2 cellular contexts compared by ENCODE assay signal in the genomic region with DNA sequence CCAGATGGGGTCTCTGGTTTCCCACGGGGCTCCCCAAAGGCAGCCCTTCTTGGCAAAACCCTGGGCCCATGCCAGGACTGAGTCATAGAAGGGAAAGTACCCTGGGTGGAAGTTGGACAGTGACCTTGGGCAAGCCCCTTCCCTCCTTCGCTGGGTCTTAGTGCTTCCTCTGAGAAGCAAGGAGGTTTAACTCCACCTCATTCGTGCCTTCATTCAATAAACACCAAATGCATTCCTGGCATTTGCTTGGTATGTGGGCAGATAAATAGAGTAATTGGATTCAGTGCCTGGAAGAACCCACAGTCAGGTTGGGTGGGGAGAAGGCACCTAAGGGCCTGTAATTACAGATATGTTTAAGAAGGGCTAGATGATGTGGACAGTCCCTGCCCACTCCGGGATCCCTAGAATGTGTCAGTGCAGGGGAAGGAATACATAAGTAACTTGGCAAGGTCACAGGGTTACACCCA.
TF ChIP-seq lines count a peak whose summit lies in the region.

No MANE protein-coding gene starts in this region.

TF ChIP-seq in H1, 55 proteins besides CTCF, POLR2A, EP300 and RAD21 (continued from another document):
- TF ChIP-seq TAF7 (optimal IDR thresholded peaks at IDR 0.05; ENCODE audit: borderline replicate concordance, low read depth, low read length) = no peak
- no peak for TF ChIP-seq CHD2 (IDR thresholded peaks at IDR 0.05; ENCODE audit: low read length)
- TF ChIP-seq KDM1A (IDR thresholded peaks at IDR 0.05; ENCODE audit: borderline replicate concordance, low read length) = no peak
- TF ChIP-seq RNF2 (IDR thresholded peaks at IDR 0.05; ENCODE audit: borderline replicate concordance, low read depth, low read length, missing control alignments, poor library complexity, severe bottlenecking) = no peak
- no peak for TF ChIP-seq KDM5A (IDR thresholded peaks at IDR 0.05; ENCODE audit: low read length)
- no peak for TF ChIP-seq FOSL1 (IDR thresholded peaks at IDR 0.05; ENCODE audit: insufficient read depth, low read depth, low read length)
- TF ChIP-seq CBX8 (IDR thresholded peaks at IDR 0.05; ENCODE audit: borderline replicate concordance, low read depth, low read length) = no peak
- TF ChIP-seq RXRA (IDR thresholded peaks at IDR 0.05; ENCODE audit: insufficient read depth, low read depth, low read length) = no peak
- TF ChIP-seq NANOG (IDR thresholded peaks at IDR 0.05; ENCODE audit: insufficient read depth, low read depth, low read length, poor library complexity, severe bottlenecking) = no peak
- TF ChIP-seq HDAC2 (IDR thresholded peaks at IDR 0.05; ENCODE audit: borderline replicate concordance in 1 of 2, low read depth in 2 of 2, low read length in 2 of 2) = no peak

TF ChIP-seq in GM12891, 5 proteins besides CTCF, POLR2A, EP300 and RAD21 (continued from another document):
- no peak for TF ChIP-seq SPI1 (IDR thresholded peaks at IDR 0.05; ENCODE audit: low read depth, low read length)
- TF ChIP-seq POLR2AphosphoS5 (IDR thresholded peaks at IDR 0.05; ENCODE audit: low read depth, low read length) = no peak
- no peak for TF ChIP-seq POU2F2 (IDR thresholded peaks at IDR 0.05; ENCODE audit: low read depth, low read length)
TF ChIP-seq in GM12891: peak in this region for 0.
